Comparison of ENCODE assay signal across 25 cellular contexts in the genomic region with DNA sequence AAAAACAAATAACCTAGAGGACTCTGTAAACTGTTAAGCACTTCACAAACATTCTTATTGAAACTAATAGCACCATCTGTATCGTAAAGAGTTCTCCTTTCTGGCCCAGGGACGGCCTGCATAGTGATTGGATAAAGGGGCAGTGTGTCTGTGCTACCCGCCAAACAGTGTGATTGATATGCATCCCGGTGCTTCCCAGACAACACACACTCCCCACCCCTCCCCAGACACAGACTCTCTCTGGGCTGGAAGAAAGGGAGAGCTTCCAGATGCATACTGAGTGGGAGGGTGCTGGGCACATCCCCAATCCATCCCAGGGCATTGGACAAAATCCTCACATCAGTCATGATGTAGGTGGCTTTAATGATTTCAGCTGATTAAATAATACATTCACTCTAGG. TPM values are rescaled to one million over a fixed set of nuclear protein-coding genes. Genes with fewer than 3 reads are reported as not detected.
"Had no signal": no experiment of that assay in that cellular context is flagged by ENCODE, and none has a peak within 500 bp of the region (broad histone marks: within the 10 kb centered on the region; RNA-seq: fewer than 3 reads in every experiment).

No MANE protein-coding gene starts in this region.

- H3K4me1 Mint-ChIP-seq: endodermal cell, neural progenitor cell had no signal

- H3K36me3 ChIP-seq: left ventricle myocardium inferior, neural progenitor cell, prostate gland, tibial nerve had no signal

- H3K27me3 ChIP-seq: body of pancreas, neural progenitor cell, tibial nerve had no signal

- H2AFZ ChIP-seq: neural progenitor cell had no signal

- H3K4me1 ChIP-seq: body of pancreas, prostate gland had no signal

- H3K9me3 ChIP-seq: body of pancreas, left ventricle myocardium inferior, mucosa of descending colon, prostate gland, tibial nerve had no signal

- DNase-seq: activated CD4-positive, alpha-beta T cell treated with anti-CD3 and anti-CD28 coated beads, Interleukin-2, amount 50 U/mL, for 48 hours; activated CD8-positive, alpha-beta memory T cell treated with anti-CD3 and anti-CD28 coated beads, Interleukin-2, amount 10 ng/mL, durations not matched to agents 7 days and 5 days; activated effector memory CD4-positive, alpha-beta T cell treated with anti-CD3 and anti-CD28 coated beads, Interleukin-2, amount 50 U/mL, for 16 hours; activated naive CD8-positive, alpha-beta T cell treated with anti-CD3 and anti-CD28 coated beads for 36 hours; body of pancreas; central memory CD4-positive, alpha-beta T cell; endodermal cell; foreskin fibroblast; glutamatergic neuron; kidney; left ventricle myocardium inferior; mucosa of descending colon; naive B cell; right cardiac atrium; stimulated activated CD4-positive, alpha-beta T cell treated with anti-CD3 and anti-CD28 coated beads, Interleukin-2, amount 100 ng/mL, for 24 hours; stimulated activated naive CD4-positive, alpha-beta T cell treated with Interleukin-2 at 50 U/mL for 16 hours; T1000 had no signal

- H3K4me3 ChIP-seq: body of pancreas, left ventricle myocardium inferior, mucosa of descending colon, neural progenitor cell, prostate gland, tibial nerve had no signal

- H3K4me3 Mint-ChIP-seq: activated CD8-positive, alpha-beta memory T cell treated with anti-CD3 and anti-CD28 coated beads, Interleukin-2, amount 10 ng/mL, durations not matched to agents 7 days and 5 days; activated naive CD8-positive, alpha-beta T cell treated with anti-CD3 and anti-CD28 coated beads for 36 hours; endodermal cell; memory B cell; naive B cell; neural progenitor cell had no signal

- ATAC-seq: activated CD4-positive, CD25-positive, alpha-beta regulatory T cell treated with anti-CD3 and anti-CD28 coated beads, Interleukin-2, amount 50 U/mL, for 24 hours; activated CD8-positive, alpha-beta memory T cell treated with anti-CD3 and anti-CD28 coated beads, Interleukin-2, amount 10 ng/mL, durations not matched to agents 7 days and 5 days; body of pancreas; mucosa of descending colon; right cardiac atrium had no signal

- H3K9me3 Mint-ChIP-seq: activated naive CD8-positive, alpha-beta T cell treated with anti-CD3 and anti-CD28 coated beads for 36 hours; endodermal cell; memory B cell; neural progenitor cell had no signal

- H3K4me2 ChIP-seq: neural progenitor cell had no signal

- H3K27ac ChIP-seq: body of pancreas, epithelial cell of prostate, left ventricle myocardium inferior, neural progenitor cell, prostate gland, tibial nerve had no signal

- H3K36me3 Mint-ChIP-seq: activated CD8-positive, alpha-beta memory T cell treated with anti-CD3 and anti-CD28 coated beads, Interleukin-2, amount 10 ng/mL, durations not matched to agents 7 days and 5 days; memory B cell; naive B cell; neural progenitor cell had no signal

- H3K27ac Mint-ChIP-seq: activated CD8-positive, alpha-beta memory T cell treated with anti-CD3 and anti-CD28 coated beads, Interleukin-2, amount 10 ng/mL, durations not matched to agents 7 days and 5 days; endodermal cell; memory B cell; naive B cell; neural progenitor cell had no signal

- H3K27me3 Mint-ChIP-seq: activated CD8-positive, alpha-beta memory T cell treated with anti-CD3 and anti-CD28 coated beads, Interleukin-2, amount 10 ng/mL, durations not matched to agents 7 days and 5 days had no signal

RNA-seq across cellular contexts. Expression of gene HSD11B1, which starts 3.7 kb away (rescaled TPM):
- total RNA-seq: endodermal cell, skeletal muscle tissue had no signal

RNA-seq across cellular contexts. Expression of gene G0S2, which starts 33.1 kb away (rescaled TPM):
- total RNA-seq: endodermal cell had no signal

RNA-seq across cellular contexts. Expression of gene TRAF3IP3, which starts 47.6 kb away (rescaled TPM):
- total RNA-seq: endodermal cell, osteoblast had no signal
